ENCODE assay signal across 9 cellular contexts in the genomic region with DNA sequence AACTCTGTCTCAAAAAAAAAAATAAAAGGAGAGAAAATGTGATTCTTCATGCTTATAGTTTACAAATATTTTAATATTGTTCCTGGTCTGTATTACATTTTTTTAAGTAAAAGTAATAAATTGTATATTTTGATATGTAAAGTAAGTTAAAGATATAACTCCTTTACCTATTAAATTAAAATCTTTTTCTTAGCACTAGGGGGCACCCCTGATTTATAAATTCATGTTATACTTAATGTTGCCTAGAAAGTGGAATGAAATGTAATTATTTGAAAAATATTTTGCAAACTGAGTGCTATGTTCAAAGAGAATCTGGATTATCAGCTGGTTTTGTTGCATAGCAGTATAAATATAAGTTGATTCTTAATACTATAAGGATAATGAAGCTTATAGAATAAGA. TPM values are rescaled to one million over a fixed set of nuclear protein-coding genes. Genes with fewer than 3 reads are reported as not detected.
A peak's percentile ranks its signal among the peaks of the same experiment; 100 is the strongest.
DNase-seq lines count a peak whose midpoint lies in the region; ATAC-seq and TF ChIP-seq lines count a peak whose summit lies in the region.
"Had no signal": no experiment of that assay in that cellular context is flagged by ENCODE, and none has a peak within 500 bp of the region (broad histone marks: within the 10 kb centered on the region; RNA-seq: fewer than 3 reads in every experiment).

No MANE protein-coding gene starts in this region.

- TF ChIP-seq RAD21 in SK-N-SH (IDR thresholded peaks at IDR 0.05; ENCODE audit: low read length): peak; percentile 61

- TF ChIP-seq CTCF in KMS-11 (conservative IDR thresholded peaks at IDR 0.05; ENCODE audit: low read depth, low read length): peak; percentile 78; the same call in 1 of the 2 replicates
- TF ChIP-seq CTCF in SK-N-SH (IDR thresholded peaks at IDR 0.05): peak; percentile 61

- no peak overlapping the region for H2AFZ ChIP-seq in KMS-11 (ENCODE audit: low read depth)
- no peak overlapping the region for H2AFZ ChIP-seq in SK-N-SH (ENCODE audit: low read depth)

- H3K9ac ChIP-seq in KMS-11 (no peak overlapping the region), SK-N-SH (no peak overlapping the region)

- H3F3A ChIP-seq in SK-N-SH (replicated peaks; ENCODE audit: insufficient read depth): peaks cover 7% of the 10 kb centered on the region

- no peaks in the 10 kb centered on the region for H3K79me2 ChIP-seq in KMS-11 (ENCODE audit: insufficient read depth, low read depth)
- peaks cover 34% of the 10 kb centered on the region; the same call in 1 of the 2 replicates for H3K79me2 ChIP-seq in SK-N-SH (ENCODE audit: insufficient read depth)

- H3K9me3 ChIP-seq in SK-N-SH: no peaks in the 10 kb centered on the region; the same call in 1 of the 2 replicates

- no peak overlapping the region for H3K4me3 ChIP-seq in KMS-11 (IDR thresholded peaks at IDR 0.05; ENCODE audit: insufficient read depth, low read depth, low read length)
- no peak overlapping the region for H3K4me3 ChIP-seq in SK-N-SH (ENCODE audit: low read depth in 2 of 2, low read length in 1 of 2)

- H3K27me3 ChIP-seq in KMS-11 (ENCODE audit: insufficient read depth, low read depth): no peaks in the 10 kb centered on the region
- H3K27me3 ChIP-seq in SK-N-SH (ENCODE audit: insufficient read depth): no peaks in the 10 kb centered on the region

- H3K4me2 ChIP-seq in KMS-11 (no peak overlapping the region), SK-N-SH (no peak overlapping the region)

- TF ChIP-seq EP300 in SK-N-SH (IDR thresholded peaks at IDR 0.05; ENCODE audit: borderline replicate concordance in 1 of 2, low read depth in 1 of 2, low read length in 1 of 2): no peak

- no peaks in the 10 kb centered on the region for H4K20me1 ChIP-seq in KMS-11 (ENCODE audit: insufficient read depth)
- H4K20me1 ChIP-seq in SK-N-SH (ENCODE audit: insufficient read depth): no peaks in the 10 kb centered on the region

- H3K9me2 ChIP-seq in SK-N-SH: no peaks in the 10 kb centered on the region

- CTCF ChIA-PET in SK-N-SH (lab: Yijun Ruan, JAX): interaction anchor here (0.7 to 5.7 kb wide), 17 partner anchors 9 to 595 kb away, joined by 3 to 98 read pairs (median 4); no protein-coding TSS in a partner anchor

- ATAC-seq in GM18498 (IDR thresholded peaks at IDR 0.05; ENCODE audit: unreplicated experiment) (no peak), GM18519 (IDR thresholded peaks at IDR 0.05; ENCODE audit: low FRiP score, unreplicated experiment) (no peak), HG02884 (IDR thresholded peaks at IDR 0.05; ENCODE audit: unreplicated experiment) (no peak)

- DNase-seq in AML-193 (lab: John Stamatoyannopoulos, UW): peak; percentile 37 to 53
- peak; percentile 22 for DNase-seq in SK-N-SH
- peak; percentile 62 for DNase-seq in inferior parietal cortex (ENCODE audit: extremely low spot score)
- DNase-seq in ecto neural progenitor cell (ENCODE audit: low spot score): no peak
- DNase-seq: activated naive CD8-positive, alpha-beta T cell treated with anti-CD3 and anti-CD28 coated beads, Interleukin-2, amount 10 ng/mL, durations not matched to agents 7 days and 5 days had no signal

- H3K36me3 ChIP-seq in KMS-11 (ENCODE audit: insufficient read depth): no peaks in the 10 kb centered on the region
- H3K36me3 ChIP-seq in SK-N-SH (replicated peaks in 1 of 2; ENCODE audit: control insufficient read depth in 1 of 2, insufficient read depth in 2 of 2, low read length in 1 of 2): peaks cover 3 to 4% of the 10 kb centered on the region in 2 experiments

- H3K27ac ChIP-seq in KMS-11 (no peak overlapping the region), SK-N-SH (ENCODE audit: low read depth in 2 of 2, low read length in 1 of 2) (no peak overlapping the region)

- POLR2A ChIA-PET in SK-N-SH (lab: Yijun Ruan, JAX): no interaction called here

- H3K4me1 ChIP-seq in KMS-11 (ENCODE audit: low read depth, poor library complexity, severe bottlenecking) (no peaks in the 10 kb centered on the region), SK-N-SH (ENCODE audit: control insufficient read depth in 1 of 2, insufficient read depth in 2 of 2, low read depth in 1 of 2, low read length in 1 of 2) (no peaks in the 10 kb centered on the region)

TF ChIP-seq in SK-N-SH, 30 proteins besides CTCF, POLR2A, EP300 and RAD21:
- peak; percentile 35; the same call in 1 of the 2 replicates for TF ChIP-seq SMC3 (IDR thresholded peaks at IDR 0.05; ENCODE audit: low read depth, low read length)
- TF ChIP-seq, protein P1, sequence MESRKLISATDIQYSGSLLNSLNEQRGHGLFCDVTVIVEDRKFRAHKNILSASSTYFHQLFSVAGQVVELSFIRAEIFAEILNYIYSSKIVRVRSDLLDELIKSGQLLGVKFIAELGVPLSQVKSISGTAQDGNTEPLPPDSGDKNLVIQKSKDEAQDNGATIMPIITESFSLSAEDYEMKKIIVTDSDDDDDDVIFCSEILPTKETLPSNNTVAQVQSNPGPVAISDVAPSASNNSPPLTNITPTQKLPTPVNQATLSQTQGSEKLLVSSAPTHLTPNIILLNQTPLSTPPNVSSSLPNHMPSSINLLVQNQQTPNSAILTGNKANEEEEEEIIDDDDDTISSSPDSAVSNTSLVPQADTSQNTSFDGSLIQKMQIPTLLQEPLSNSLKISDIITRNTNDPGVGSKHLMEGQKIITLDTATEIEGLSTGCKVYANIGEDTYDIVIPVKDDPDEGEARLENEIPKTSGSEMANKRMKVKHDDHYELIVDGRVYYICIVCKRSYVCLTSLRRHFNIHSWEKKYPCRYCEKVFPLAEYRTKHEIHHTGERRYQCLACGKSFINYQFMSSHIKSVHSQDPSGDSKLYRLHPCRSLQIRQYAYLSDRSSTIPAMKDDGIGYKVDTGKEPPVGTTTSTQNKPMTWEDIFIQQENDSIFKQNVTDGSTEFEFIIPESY (IDR thresholded peaks at IDR 0.05; ENCODE audit: borderline replicate concordance, low read depth): no peak

RNA-seq across cellular contexts. Expression of a gene that starts 49.2 kb away (rescaled TPM):
- polyA plus RNA-seq in SK-N-SH (2012; rRNA removed): 5.1 and 8.2 TPM in 2 replicates
- polyA plus RNA-seq in SK-N-SH (2012; cell fraction: cytosol; rRNA removed): 7.0 and 7.4 TPM in 2 replicates
- polyA plus RNA-seq in SK-N-SH (2012; cell fraction: nucleus; rRNA removed): 10.8 and 12.0 TPM in 2 replicates
